In the genomic region with DNA sequence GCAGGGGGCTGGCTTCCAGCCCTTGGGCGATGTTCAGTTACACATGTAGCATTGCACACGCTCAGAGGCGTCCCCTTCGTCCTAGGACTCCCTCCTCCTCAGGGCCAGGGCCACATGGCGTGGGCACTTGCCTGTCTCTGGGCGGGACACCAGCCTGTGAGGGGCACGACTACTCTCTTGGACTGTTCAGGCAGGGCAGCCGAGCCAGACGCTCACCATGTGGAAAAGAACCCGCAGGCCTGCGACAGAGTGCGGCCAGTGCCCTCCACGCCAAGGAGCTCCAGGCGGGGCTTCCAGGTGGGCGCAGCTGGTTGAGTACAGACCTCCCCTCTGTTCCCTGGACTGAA, we compare ENCODE assay signal across 19 cellular contexts. TPM values are rescaled to one million over a fixed set of nuclear protein-coding genes. Genes with fewer than 3 reads are reported as not detected.
DNase-seq lines count a peak whose midpoint lies in the region; ATAC-seq, FAIRE-seq and TF ChIP-seq lines count a peak whose summit lies in the region.
"Had no signal": no experiment of that assay in that cellular context is flagged by ENCODE, and none has a peak within 500 bp of the region (broad histone marks: within the 10 kb centered on the region; RNA-seq: fewer than 3 reads in every experiment).

No MANE protein-coding gene starts in this region.

- DNase-seq in Right ventricle myocardium inferior (ENCODE audit: missing footprints) (peak; percentile 32), right atrium auricular region (ENCODE audit: low spot score) (no peak), RWPE1 (ENCODE audit: low spot score) (no peak), HepG2 (ENCODE audit: low spot score) (no peak), aorta (no peak), DMS 273 treated with DMSO at 0.1 percent for 48 hours (lab: John Stamatoyannopoulos, UW) (no peak), DMS 273 (lab: John Stamatoyannopoulos, UW; ENCODE audit: unreplicated experiment) (no peak)
- DNase-seq: Calu3; CD8-positive, alpha-beta T cell had no signal

- CTCF ChIA-PET in RWPE1 (lab: Yijun Ruan, JAX) (no interaction called here), HepG2 (lab: Yijun Ruan, JAX; ENCODE audit: low intra/inter-chr PET ratio, low total read pairs) (no interaction called here)

- H2AFZ ChIP-seq in HepG2 (ENCODE audit: low read length): no peak overlapping the region
- H2AFZ ChIP-seq: GM23248 had no signal

- H3K9ac ChIP-seq in HepG2 (ENCODE audit: insufficient read depth, low read depth, low read length): no peak overlapping the region
- H3K9ac ChIP-seq: BLaER1, GM23248 had no signal

- intact Hi-C loops in Right ventricle myocardium inferior (cut with DNase I) (no loop called here), HepG2 (cut with micrococcal nuclease; ENCODE audit: unreplicated experiment) (no loop called here), aorta (cut with DNase I) (loop anchor here in 1 of 2 donors (10.0 kb wide), 1 partner anchor 66 kb away; no protein-coding TSS in a partner anchor)

- no peaks in the 10 kb centered on the region for H3K4me1 ChIP-seq in right atrium auricular region
- no peaks in the 10 kb centered on the region for H3K4me1 ChIP-seq in HepG2 (ENCODE audit: insufficient read depth, low read length)
- no peaks in the 10 kb centered on the region for H3K4me1 ChIP-seq in aorta (ENCODE audit: control insufficient read depth in 1 of 2, insufficient read depth in 2 of 2, low read length in 2 of 2)
- H3K4me1 ChIP-seq: A549, HAP-1 had no signal

- no peak for TF ChIP-seq CTCF in right atrium auricular region (IDR thresholded peaks at IDR 0.05)
- no peak for TF ChIP-seq CTCF in RWPE1 (conservative IDR thresholded peaks at IDR 0.05; ENCODE audit: low read depth)
- TF ChIP-seq CTCF in HepG2 (CRISPR knock-in tag; IDR thresholded peaks at IDR 0.05): no peak

- no peaks in the 10 kb centered on the region for H3K27me3 ChIP-seq in right atrium auricular region
- H3K27me3 ChIP-seq in HepG2 (ENCODE audit: control insufficient read depth in 1 of 2, insufficient read depth in 2 of 2, low read length in 2 of 2): no peaks in the 10 kb centered on the region
- no peaks in the 10 kb centered on the region for H3K27me3 ChIP-seq in aorta (ENCODE audit: control insufficient read depth in 1 of 2, insufficient read depth in 2 of 2, low read length in 1 of 2)
- H3K27me3 ChIP-seq: BLaER1 had no signal

- ATAC-seq in Right ventricle myocardium inferior (no peak), HepG2 (no peak; the same call in 2 of the 3 replicates), aorta (ENCODE audit: low FRiP score) (peak; percentile 4)
- ATAC-seq: CD8-positive, alpha-beta T cell had no signal

- H3K36me3 ChIP-seq in right atrium auricular region: peaks cover 27% of the 10 kb centered on the region
- H3K36me3 ChIP-seq in HepG2 (replicated peaks in 1 of 2; ENCODE audit: control insufficient read depth in 1 of 2, insufficient read depth in 2 of 2, low read length in 2 of 2): peaks cover 10 to 35% of the 10 kb centered on the region in 2 experiments
- H3K36me3 ChIP-seq in aorta (ENCODE audit: control insufficient read depth in 1 of 2, insufficient read depth in 2 of 2, low read length in 1 of 2): peaks cover 0 to 1% of the 10 kb centered on the region in 2 donors

- no peak for TF ChIP-seq POLR2A in HepG2 (IDR thresholded peaks at IDR 0.05; ENCODE audit: insufficient read depth in 1 of 2, low read depth in 2 of 2, low read length in 2 of 2)

- no peak overlapping the region for H3K4me3 ChIP-seq in right atrium auricular region
- H3K4me3 ChIP-seq in HepG2 (replicated peaks in 1 of 3; ENCODE audit: insufficient read depth in 1 of 3, low read depth in 2 of 3, low read length in 3 of 3): no peak overlapping the region
- no peak overlapping the region for H3K4me3 ChIP-seq in aorta (ENCODE audit: low read length in 2 of 2)
- H3K4me3 ChIP-seq: A549, BLaER1, GM23248, HAP-1 had no signal

- H3K79me2 ChIP-seq in HepG2 (ENCODE audit: insufficient read depth, low read length): peaks cover 24% of the 10 kb centered on the region

- TF ChIP-seq RAD21 in HepG2 (CRISPR knock-in tag; IDR thresholded peaks at IDR 0.05): no peak

- no peaks in the 10 kb centered on the region for H3K9me3 ChIP-seq in right atrium auricular region
- no peaks in the 10 kb centered on the region for H3K9me3 ChIP-seq in HepG2 (ENCODE audit: low read length)
- H3K9me3 ChIP-seq in aorta (ENCODE audit: control insufficient read depth, low read length): no peaks in the 10 kb centered on the region
- H3K9me3 ChIP-seq: A549, HAP-1 had no signal

- TF ChIP-seq EP300 in HepG2 (IDR thresholded peaks at IDR 0.05; ENCODE audit: low read depth in 2 of 2, low read length in 2 of 2) (no peak), HepG2 (CRISPR knock-in tag; IDR thresholded peaks at IDR 0.05; ENCODE audit: borderline replicate concordance) (no peak)

- POLR2A ChIA-PET in RWPE1 (lab: Yijun Ruan, JAX; ENCODE audit: low non-redundant PET) (no interaction called here), HepG2 (lab: Yijun Ruan, JAX) (no interaction called here)

- FAIRE-seq in HepG2 (lab: Jason Lieb, UNC): no peak
- FAIRE-seq: A549, G401.6, GM12892, GM18507 had no signal

- no TSS peak for BruUV-seq in HepG2 (replicated peaks; lab: Mats Ljungman, UMichigan)

- H3K4me2 ChIP-seq in HepG2 (ENCODE audit: low read depth, low read length): no peak overlapping the region
- H3K4me2 ChIP-seq: A549, BLaER1 had no signal

- no peak overlapping the region for H3K27ac ChIP-seq in right atrium auricular region
- peak overlapping the region; percentile 61 for H3K27ac ChIP-seq in RWPE1
- H3K27ac ChIP-seq in HepG2 (ENCODE audit: extremely low read length, insufficient read depth, low read length): no peak overlapping the region
- H3K27ac ChIP-seq in aorta (ENCODE audit: low read depth in 1 of 2, low read length in 2 of 2): no peak overlapping the region
- H3K27ac ChIP-seq: 22Rv1, A549, BLaER1, GM23248 had no signal

- 98% methylated on average over 9 of the region's 15 CpGs for WGBS in HepG2 (ENCODE audit: low lambda C conversion rate)
- WGBS in aorta, 2 donors: 90% methylated on average over 15 of the region's 15 CpGs

- no peaks in the 10 kb centered on the region for H4K20me1 ChIP-seq in HepG2 (ENCODE audit: insufficient read depth, low read length)

- in situ Hi-C loops in HepG2 (cut with HindIII; ENCODE audit: extremely low pct_ligation_motif_present, low pct_unique_long_range_greater_than_20kb): no loop called here

RNA-seq across cellular contexts. Expression of a gene that starts 20.9 kb away (rescaled TPM):
- total RNA-seq in Right ventricle myocardium inferior (192 TPM), right atrium auricular region (10 to 100 TPM; 51.9 to 61.7 TPM), HepG2 (2016; rRNA removed; fragmentation: Illumina TruSeq; extraction: Trizol) (19.1 and 35.2 TPM in 2 replicates), aorta (100 to 1,000 TPM in 1 of 2 donors, 10 to 100 TPM in 1; 71.5 to 111 TPM)
- total RNA-seq in HepG2 (2016; cell fraction: cytosol; rRNA removed; fragmentation: Illumina TruSeq; extraction: Trizol; ENCODE audit: low read depth): 56.8 and 63.0 TPM in 2 replicates
- total RNA-seq in HepG2 (2016; cell fraction: insoluble cytoplasmic fraction; rRNA removed; fragmentation: Illumina TruSeq; extraction: Trizol): 14.0 and 38.5 TPM in 2 replicates
- total RNA-seq in HepG2 (2016; cell fraction: membrane; rRNA removed; fragmentation: Illumina TruSeq; extraction: Trizol): 52.7 and 56.0 TPM in 2 replicates
- total RNA-seq in HepG2 (2016; cell fraction: nucleus; rRNA removed; fragmentation: Illumina TruSeq; extraction: Trizol): 47.2 and 51.4 TPM in 2 replicates
- polyA plus RNA-seq in HepG2 (2011; rRNA removed) (85.7 and 85.8 TPM in 2 replicates), aorta (10 to 100 TPM; 16.9 to 85.4 TPM)
- polyA plus RNA-seq in HepG2 (2011; cell fraction: cytosol; rRNA removed): 39.0 and 48.4 TPM in 2 replicates
- 409 and 581 TPM in 2 replicates for polyA plus RNA-seq in HepG2 (2011; cell fraction: nucleus; rRNA removed)
- 58.3 and 62.1 TPM in 2 replicates for polyA plus RNA-seq in HepG2 (2012)
- 51.1 and 53.5 TPM in 2 replicates for polyA plus RNA-seq in HepG2 (2016; cell fraction: cytosol; fragmentation: Illumina TruSeq; extraction: Trizol; ENCODE audit: low read depth)
- polyA plus RNA-seq in HepG2 (2016; cell fraction: insoluble cytoplasmic fraction; fragmentation: Illumina TruSeq; extraction: Trizol; ENCODE audit: low read depth): 36.2 and 45.8 TPM in 2 replicates
- 82.4 and 89.9 TPM in 2 replicates for polyA plus RNA-seq in HepG2 (2016; cell fraction: membrane; fragmentation: Illumina TruSeq; extraction: Trizol; ENCODE audit: low read depth)
- polyA plus RNA-seq in HepG2 (2016; cell fraction: nucleus; fragmentation: Illumina TruSeq; extraction: Trizol; ENCODE audit: insufficient read depth, low read depth): 244 and 255 TPM in 2 replicates
- polyA minus RNA-seq in HepG2 (2011; rRNA and poly(A)+ RNA removed; ENCODE audit: low replicate concordance): 53.3 and 73.7 TPM in 2 replicates
- polyA minus RNA-seq in HepG2 (2011; cell fraction: cytosol; rRNA and poly(A)+ RNA removed): 58.3 and 59.6 TPM in 2 replicates
- polyA minus RNA-seq in HepG2 (2011; cell fraction: nucleus; rRNA and poly(A)+ RNA removed): 88.5 and 90.4 TPM in 2 replicates

RNA-seq across cellular contexts. Expression of a gene that starts 34.1 kb away (rescaled TPM):
- total RNA-seq in Right ventricle myocardium inferior: 1,081 TPM
- total RNA-seq in right atrium auricular region: 1,000 to 10,000 TPM in 1 of 2 donors, 100 to 1,000 TPM in 1; 831 to 1,272 TPM
- total RNA-seq in HepG2 (2016; rRNA removed; fragmentation: Illumina TruSeq; extraction: Trizol): 32.1 and 37.9 TPM in 2 replicates
- total RNA-seq in HepG2 (2016; cell fraction: cytosol; rRNA removed; fragmentation: Illumina TruSeq; extraction: Trizol; ENCODE audit: low read depth): 22.2 and 30.3 TPM in 2 replicates
- 29.1 and 37.9 TPM in 2 replicates for total RNA-seq in HepG2 (2016; cell fraction: insoluble cytoplasmic fraction; rRNA removed; fragmentation: Illumina TruSeq; extraction: Trizol)
- total RNA-seq in HepG2 (2016; cell fraction: membrane; rRNA removed; fragmentation: Illumina TruSeq; extraction: Trizol): 30.8 and 36.2 TPM in 2 replicates
- total RNA-seq in HepG2 (2016; cell fraction: nucleus; rRNA removed; fragmentation: Illumina TruSeq; extraction: Trizol): 14.7 and 15.4 TPM in 2 replicates
- polyA plus RNA-seq in HepG2 (2011; rRNA removed): 18.0 and 31.6 TPM in 2 replicates
- polyA plus RNA-seq in HepG2 (2011; cell fraction: cytosol; rRNA removed): 18.1 and 57.4 TPM in 2 replicates
- polyA plus RNA-seq in HepG2 (2011; cell fraction: nucleus; rRNA removed): 37.9 and 74.0 TPM in 2 replicates
- polyA plus RNA-seq in HepG2 (2012): 3.6 and 7.4 TPM in 2 replicates
- 34.0 and 41.4 TPM in 2 replicates for polyA plus RNA-seq in HepG2 (2016; cell fraction: cytosol; fragmentation: Illumina TruSeq; extraction: Trizol; ENCODE audit: low read depth)
- 44.2 and 51.5 TPM in 2 replicates for polyA plus RNA-seq in HepG2 (2016; cell fraction: insoluble cytoplasmic fraction; fragmentation: Illumina TruSeq; extraction: Trizol; ENCODE audit: low read depth)
- polyA plus RNA-seq in HepG2 (2016; cell fraction: membrane; fragmentation: Illumina TruSeq; extraction: Trizol; ENCODE audit: low read depth): 41.2 and 43.7 TPM in 2 replicates
- 39.7 and 41.0 TPM in 2 replicates for polyA plus RNA-seq in HepG2 (2016; cell fraction: nucleus; fragmentation: Illumina TruSeq; extraction: Trizol; ENCODE audit: insufficient read depth, low read depth)
- polyA minus RNA-seq in HepG2 (2011; rRNA and poly(A)+ RNA removed; ENCODE audit: low replicate concordance): 21.4 and 23.6 TPM in 2 replicates
- 8.4 and 15.7 TPM in 2 replicates for polyA minus RNA-seq in HepG2 (2011; cell fraction: cytosol; rRNA and poly(A)+ RNA removed)
- polyA minus RNA-seq in HepG2 (2011; cell fraction: nucleus; rRNA and poly(A)+ RNA removed): 2.2 and 7.5 TPM in 2 replicates
- total RNA-seq in aorta: 100 to 1,000 TPM; 267 to 352 TPM
- 100 to 1,000 TPM; 432 to 698 TPM for polyA plus RNA-seq in aorta

RNA-seq across cellular contexts. Expression of a gene that starts 42.2 kb away (rescaled TPM):
- 2.4 TPM for total RNA-seq in Right ventricle myocardium inferior
- under 1 TPM in 1 of 2 donors, not detected in 1; 0.16 TPM for total RNA-seq in right atrium auricular region
- total RNA-seq in HepG2 (2016; rRNA removed; fragmentation: Illumina TruSeq; extraction: Trizol): 0.27 and 0.55 TPM in 2 replicates
- total RNA-seq in HepG2 (2016; cell fraction: cytosol; rRNA removed; fragmentation: Illumina TruSeq; extraction: Trizol; ENCODE audit: low read depth): not detected in 2 replicates
- total RNA-seq in HepG2 (2016; cell fraction: insoluble cytoplasmic fraction; rRNA removed; fragmentation: Illumina TruSeq; extraction: Trizol): not detected in 2 replicates
- total RNA-seq in HepG2 (2016; cell fraction: membrane; rRNA removed; fragmentation: Illumina TruSeq; extraction: Trizol): not detected in 2 replicates
- not detected in 2 replicates for total RNA-seq in HepG2 (2016; cell fraction: nucleus; rRNA removed; fragmentation: Illumina TruSeq; extraction: Trizol)
- 0.07 and 0.16 TPM in 2 replicates for polyA plus RNA-seq in HepG2 (2011; rRNA removed)
- not detected in 2 replicates for polyA plus RNA-seq in HepG2 (2011; cell fraction: cytosol; rRNA removed)
- polyA plus RNA-seq in HepG2 (2011; cell fraction: nucleus; rRNA removed): 0.56 and 1.2 TPM in 2 replicates
- polyA plus RNA-seq in HepG2 (2012): 0.13 and 0.23 TPM in 2 replicates
- not detected in 2 replicates for polyA plus RNA-seq in HepG2 (2016; cell fraction: cytosol; fragmentation: Illumina TruSeq; extraction: Trizol; ENCODE audit: low read depth)
- polyA plus RNA-seq in HepG2 (2016; cell fraction: insoluble cytoplasmic fraction; fragmentation: Illumina TruSeq; extraction: Trizol; ENCODE audit: low read depth): not detected in 2 replicates
- not detected in 2 replicates for polyA plus RNA-seq in HepG2 (2016; cell fraction: membrane; fragmentation: Illumina TruSeq; extraction: Trizol; ENCODE audit: low read depth)
- polyA plus RNA-seq in HepG2 (2016; cell fraction: nucleus; fragmentation: Illumina TruSeq; extraction: Trizol; ENCODE audit: insufficient read depth, low read depth): not detected in 2 replicates
- 0.16 and 0.82 TPM in 2 replicates for polyA minus RNA-seq in HepG2 (2011; rRNA and poly(A)+ RNA removed; ENCODE audit: low replicate concordance)
- not detected in 2 replicates for polyA minus RNA-seq in HepG2 (2011; cell fraction: cytosol; rRNA and poly(A)+ RNA removed)
- polyA minus RNA-seq in HepG2 (2011; cell fraction: nucleus; rRNA and poly(A)+ RNA removed): 0.62 TPM in 1 of 2 replicates, not detected in the other
- 1 to 10 TPM; 1.2 to 2.1 TPM for total RNA-seq in aorta
- under 1 TPM; 0.18 to 0.38 TPM for polyA plus RNA-seq in aorta
- total RNA-seq: HT-29 had no signal

RNA-seq across cellular contexts. Expression of a gene that starts 46.2 kb away (rescaled TPM):
- total RNA-seq in Right ventricle myocardium inferior: 82.0 TPM
- 10 to 100 TPM; 42.9 to 79.2 TPM for total RNA-seq in right atrium auricular region
- 53.9 and 59.7 TPM in 2 replicates for total RNA-seq in HepG2 (2016; rRNA removed; fragmentation: Illumina TruSeq; extraction: Trizol)
- 18.2 and 27.4 TPM in 2 replicates for total RNA-seq in HepG2 (2016; cell fraction: cytosol; rRNA removed; fragmentation: Illumina TruSeq; extraction: Trizol; ENCODE audit: low read depth)
- total RNA-seq in HepG2 (2016; cell fraction: insoluble cytoplasmic fraction; rRNA removed; fragmentation: Illumina TruSeq; extraction: Trizol): 53.1 and 55.2 TPM in 2 replicates
- total RNA-seq in HepG2 (2016; cell fraction: membrane; rRNA removed; fragmentation: Illumina TruSeq; extraction: Trizol): 23.1 and 27.8 TPM in 2 replicates
- total RNA-seq in HepG2 (2016; cell fraction: nucleus; rRNA removed; fragmentation: Illumina TruSeq; extraction: Trizol): 25.3 and 26.5 TPM in 2 replicates
- polyA plus RNA-seq in HepG2 (2011; rRNA removed): 59.5 and 62.2 TPM in 2 replicates
- polyA plus RNA-seq in HepG2 (2011; cell fraction: cytosol; rRNA removed): 27.8 and 82.6 TPM in 2 replicates
- polyA plus RNA-seq in HepG2 (2011; cell fraction: nucleus; rRNA removed): 47.3 and 55.5 TPM in 2 replicates
- polyA plus RNA-seq in HepG2 (2012): 46.4 and 49.2 TPM in 2 replicates
- polyA plus RNA-seq in HepG2 (2016; cell fraction: cytosol; fragmentation: Illumina TruSeq; extraction: Trizol; ENCODE audit: low read depth): 85.4 and 115 TPM in 2 replicates
- polyA plus RNA-seq in HepG2 (2016; cell fraction: insoluble cytoplasmic fraction; fragmentation: Illumina TruSeq; extraction: Trizol; ENCODE audit: low read depth): 142 and 159 TPM in 2 replicates
- polyA plus RNA-seq in HepG2 (2016; cell fraction: membrane; fragmentation: Illumina TruSeq; extraction: Trizol; ENCODE audit: low read depth): 67.3 and 82.2 TPM in 2 replicates
- 136 and 137 TPM in 2 replicates for polyA plus RNA-seq in HepG2 (2016; cell fraction: nucleus; fragmentation: Illumina TruSeq; extraction: Trizol; ENCODE audit: insufficient read depth, low read depth)
- polyA minus RNA-seq in HepG2 (2011; rRNA and poly(A)+ RNA removed; ENCODE audit: low replicate concordance): 24.8 and 136 TPM in 2 replicates
- polyA minus RNA-seq in HepG2 (2011; cell fraction: cytosol; rRNA and poly(A)+ RNA removed): 20.6 and 28.4 TPM in 2 replicates
- 4.7 and 11.8 TPM in 2 replicates for polyA minus RNA-seq in HepG2 (2011; cell fraction: nucleus; rRNA and poly(A)+ RNA removed)
- total RNA-seq in aorta: 100 to 1,000 TPM; 229 to 236 TPM
- 1,000 to 10,000 TPM in 1 of 2 donors, 100 to 1,000 TPM in 1; 740 to 1,123 TPM for polyA plus RNA-seq in aorta
- total RNA-seq: H4 had no signal

RNA-seq across cellular contexts. Expression of a gene that starts 50.5 kb away (rescaled TPM):
- total RNA-seq in Right ventricle myocardium inferior (6.4 TPM), right atrium auricular region (1 to 10 TPM; 3.5 to 3.9 TPM), HepG2 (2016; rRNA removed; fragmentation: Illumina TruSeq; extraction: Trizol) (20.7 and 27.4 TPM in 2 replicates), aorta (10 to 100 TPM in 1 of 2 donors, 1 to 10 TPM in 1; 8.6 to 30.5 TPM)
- 9.2 and 10.3 TPM in 2 replicates for total RNA-seq in HepG2 (2016; cell fraction: cytosol; rRNA removed; fragmentation: Illumina TruSeq; extraction: Trizol; ENCODE audit: low read depth)
- total RNA-seq in HepG2 (2016; cell fraction: insoluble cytoplasmic fraction; rRNA removed; fragmentation: Illumina TruSeq; extraction: Trizol): 21.2 and 28.4 TPM in 2 replicates
- 12.9 and 13.8 TPM in 2 replicates for total RNA-seq in HepG2 (2016; cell fraction: membrane; rRNA removed; fragmentation: Illumina TruSeq; extraction: Trizol)
- 15.9 and 16.8 TPM in 2 replicates for total RNA-seq in HepG2 (2016; cell fraction: nucleus; rRNA removed; fragmentation: Illumina TruSeq; extraction: Trizol)
- polyA plus RNA-seq in HepG2 (2011; rRNA removed) (5.7 and 7.3 TPM in 2 replicates), aorta (10 to 100 TPM in 1 of 2 donors, 1 to 10 TPM in 1; 9.6 to 33.8 TPM)
- polyA plus RNA-seq in HepG2 (2011; cell fraction: cytosol; rRNA removed): 4.1 and 10.9 TPM in 2 replicates
- polyA plus RNA-seq in HepG2 (2011; cell fraction: nucleus; rRNA removed): 20.8 and 27.4 TPM in 2 replicates
- 4.5 and 5.0 TPM in 2 replicates for polyA plus RNA-seq in HepG2 (2012)
- polyA plus RNA-seq in HepG2 (2016; cell fraction: cytosol; fragmentation: Illumina TruSeq; extraction: Trizol; ENCODE audit: low read depth): 5.8 and 6.5 TPM in 2 replicates
- 20.9 and 21.6 TPM in 2 replicates for polyA plus RNA-seq in HepG2 (2016; cell fraction: insoluble cytoplasmic fraction; fragmentation: Illumina TruSeq; extraction: Trizol; ENCODE audit: low read depth)
- polyA plus RNA-seq in HepG2 (2016; cell fraction: membrane; fragmentation: Illumina TruSeq; extraction: Trizol; ENCODE audit: low read depth): 9.6 and 10.0 TPM in 2 replicates
- polyA plus RNA-seq in HepG2 (2016; cell fraction: nucleus; fragmentation: Illumina TruSeq; extraction: Trizol; ENCODE audit: insufficient read depth, low read depth): 36.1 and 37.5 TPM in 2 replicates
- 12.1 and 23.1 TPM in 2 replicates for polyA minus RNA-seq in HepG2 (2011; rRNA and poly(A)+ RNA removed; ENCODE audit: low replicate concordance)
- 2.8 and 5.5 TPM in 2 replicates for polyA minus RNA-seq in HepG2 (2011; cell fraction: cytosol; rRNA and poly(A)+ RNA removed)
- polyA minus RNA-seq in HepG2 (2011; cell fraction: nucleus; rRNA and poly(A)+ RNA removed): 7.3 and 9.0 TPM in 2 replicates
